In the genomic region with DNA sequence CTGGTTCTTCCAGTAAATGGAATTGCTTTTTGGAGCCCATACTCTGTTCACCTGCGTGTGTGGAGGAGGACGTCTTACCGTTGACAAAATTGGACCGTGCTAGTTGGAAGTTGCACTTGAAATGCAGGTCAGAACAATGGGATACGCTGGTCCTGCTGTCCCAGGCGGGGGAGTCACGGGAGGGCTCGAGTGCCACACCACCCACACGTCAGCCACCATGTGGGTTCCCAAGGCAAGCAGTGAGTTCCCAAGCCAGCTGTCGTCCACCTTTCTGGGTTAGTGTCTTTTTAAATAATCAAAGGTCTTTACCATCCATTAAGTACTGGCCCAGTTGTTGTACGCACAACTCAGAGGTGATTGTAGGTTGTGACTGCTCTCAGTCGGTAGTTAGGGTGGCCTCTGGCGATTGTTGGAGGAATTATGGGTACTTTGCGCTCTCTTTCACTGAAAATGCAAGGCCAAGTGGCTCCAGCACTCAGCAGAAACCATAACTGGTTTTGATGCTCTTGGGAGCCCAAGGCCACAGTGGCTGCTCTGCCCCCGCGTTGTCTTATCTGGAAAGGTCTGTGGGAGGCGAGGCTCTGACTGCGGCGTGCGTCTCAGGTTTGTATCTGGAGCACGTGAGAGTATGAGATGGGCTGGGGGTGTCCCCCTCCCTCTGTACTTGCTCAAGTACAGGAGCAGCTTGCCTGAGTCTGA, we compare ENCODE assay signal across 12 cellular contexts. TPM values are rescaled to one million over a fixed set of nuclear protein-coding genes. Genes with fewer than 3 reads are reported as not detected.
DNase-seq lines count a peak whose midpoint lies in the region; ATAC-seq, FAIRE-seq and TF ChIP-seq lines count a peak whose summit lies in the region.
"Had no signal": no experiment of that assay in that cellular context is flagged by ENCODE, and none has a peak within 500 bp of the region (broad histone marks: within the 10 kb centered on the region; RNA-seq: fewer than 3 reads in every experiment).

No MANE protein-coding gene starts in this region.

- H3K36me3 ChIP-seq in right lobe of liver, result no peaks in the 10 kb centered on the region
- H3K36me3 ChIP-seq in HepG2 (replicated peaks in 1 of 2; ENCODE audit: control insufficient read depth in 1 of 2, insufficient read depth in 2 of 2, low read length in 2 of 2), result peaks cover 12 to 25% of the 10 kb centered on the region in 2 experiments
- H3K36me3 ChIP-seq in uterus, result no peaks in the 10 kb centered on the region
- H3K36me3 ChIP-seq: colonic mucosa had no signal

- peak in 1 of 3 donors; percentile 35 for DNase-seq in right lobe of liver
- DNase-seq in HepG2 (ENCODE audit: low spot score), result no peak
- peak; percentile 79 for DNase-seq in amniotic epithelial cell (ENCODE audit: low read depth)
- DNase-seq in neural crest cell (ENCODE audit: low read depth, low spot score), result no peak
- DNase-seq in uterus, result peak in 1 of 2 donors; percentile 36
- no peak for DNase-seq in amniotic stem cell (lab: John Stamatoyannopoulos, UW)
- DNase-seq in hepatic stellate cell (ENCODE audit: low spot score), result no peak
- DNase-seq: colonic mucosa; stimulated activated CD4-positive, alpha-beta T cell treated with anti-CD3 and anti-CD28 coated beads, Interleukin-4, amount 100 ng/mL, for 24 hours had no signal

- peak overlapping the region in 1 of 3 donors; percentile 21 for H3K27ac ChIP-seq in right lobe of liver
- H3K27ac ChIP-seq in HepG2 (ENCODE audit: extremely low read length, insufficient read depth, low read length), result no peak overlapping the region
- peak overlapping the region; percentile 25 to 56 for H3K27ac ChIP-seq in uterus
- H3K27ac ChIP-seq: colonic mucosa, KMS-11 had no signal

- POLR2A ChIA-PET in HepG2 (lab: Yijun Ruan, JAX), result no interaction called here

- H3K4me3 ChIP-seq in right lobe of liver, result no peak overlapping the region
- H3K4me3 ChIP-seq in HepG2 (replicated peaks in 1 of 3; ENCODE audit: insufficient read depth in 1 of 3, low read depth in 2 of 3, low read length in 3 of 3), result no peak overlapping the region
- no peak overlapping the region for H3K4me3 ChIP-seq in uterus
- H3K4me3 ChIP-seq: colonic mucosa had no signal

- TF ChIP-seq RAD21 in HepG2 (CRISPR knock-in tag; IDR thresholded peaks at IDR 0.05), result no peak

- no peaks in the 10 kb centered on the region for H3K9me3 Mint-ChIP-seq in neural crest cell
- H3K9me3 Mint-ChIP-seq: stimulated activated memory B cell treated with anti-CD40 and anti-IgM and Interleukin-4, amounts not matched to agents 10 μg/mL and 1 μg/mL and 100 μg/mL, for 72 hours had no signal

- H3K9ac ChIP-seq in HepG2 (ENCODE audit: insufficient read depth, low read depth, low read length), result no peak overlapping the region
- H3K9ac ChIP-seq: KMS-11 had no signal

- H3K36me3 Mint-ChIP-seq in neural crest cell (ENCODE audit: low read depth), result peaks cover 7% of the 10 kb centered on the region

- peak; percentile 13 to 39 (median 20) for ATAC-seq in right lobe of liver
- ATAC-seq in HepG2, result no peak
- ATAC-seq in SK-N-SH treated with all-trans-retinoic acid at 6 μM for 48 hours, result no peak
- ATAC-seq: stimulated activated memory B cell treated with anti-CD40 and anti-IgM and Interleukin-4, amounts not matched to agents 10 μg/mL and 1 μg/mL and 100 μg/mL, for 72 hours had no signal

- TF ChIP-seq POLR2A in right lobe of liver (IDR thresholded peaks at IDR 0.05), result no peak
- no peak for TF ChIP-seq POLR2A in HepG2 (IDR thresholded peaks at IDR 0.05; ENCODE audit: insufficient read depth in 1 of 2, low read depth in 2 of 2, low read length in 2 of 2)
- TF ChIP-seq POLR2A in uterus (IDR thresholded peaks at IDR 0.05), result no peak

- H3K9me3 ChIP-seq in right lobe of liver (no peaks in the 10 kb centered on the region), HepG2 (ENCODE audit: low read length) (no peaks in the 10 kb centered on the region), uterus (no peaks in the 10 kb centered on the region)
- H3K9me3 ChIP-seq: colonic mucosa had no signal

- intact Hi-C loops in right lobe of liver (cut with DNase I) (no loop called here), HepG2 (cut with micrococcal nuclease; ENCODE audit: unreplicated experiment) (no loop called here), uterus (cut with DNase I; ENCODE audit: low total_unique reads) (no loop called here)

- no peak for TF ChIP-seq EP300 in HepG2 (IDR thresholded peaks at IDR 0.05; ENCODE audit: low read depth in 2 of 2, low read length in 2 of 2)
- no peak for TF ChIP-seq EP300 in HepG2 (CRISPR knock-in tag; IDR thresholded peaks at IDR 0.05; ENCODE audit: borderline replicate concordance)

- H3K4me1 ChIP-seq in right lobe of liver (no peaks in the 10 kb centered on the region), HepG2 (ENCODE audit: insufficient read depth, low read length) (peaks cover 30% of the 10 kb centered on the region), uterus (peaks cover 0 to 6% of the 10 kb centered on the region in 2 donors)
- H3K4me1 ChIP-seq: colonic mucosa had no signal

- no TSS peak for BruUV-seq in HepG2 (replicated peaks; lab: Mats Ljungman, UMichigan)

- H2AFZ ChIP-seq in HepG2 (ENCODE audit: low read length), result no peak overlapping the region

- no peaks in the 10 kb centered on the region for H3K27me3 Mint-ChIP-seq in neural crest cell (ENCODE audit: low read depth)
- H3K27me3 Mint-ChIP-seq: stimulated activated memory B cell treated with anti-CD40 and anti-IgM and Interleukin-4, amounts not matched to agents 10 μg/mL and 1 μg/mL and 100 μg/mL, for 72 hours had no signal

- H4K20me1 ChIP-seq in HepG2 (ENCODE audit: insufficient read depth, low read length), result peaks cover 78% of the 10 kb centered on the region

- CTCF ChIA-PET in HepG2 (lab: Yijun Ruan, JAX; ENCODE audit: low intra/inter-chr PET ratio, low total read pairs), result no interaction called here

- TF ChIP-seq CTCF in right lobe of liver (IDR thresholded peaks at IDR 0.05) (no peak), HepG2 (CRISPR knock-in tag; IDR thresholded peaks at IDR 0.05) (no peak), neural crest cell (conservative IDR thresholded peaks at IDR 0.05) (no peak), uterus (IDR thresholded peaks at IDR 0.05) (no peak)

- H3K27me3 ChIP-seq in right lobe of liver (no peaks in the 10 kb centered on the region), HepG2 (ENCODE audit: control insufficient read depth in 1 of 2, insufficient read depth in 2 of 2, low read length in 2 of 2) (no peaks in the 10 kb centered on the region), uterus (no peaks in the 10 kb centered on the region)
- H3K27me3 ChIP-seq: colonic mucosa had no signal

- no peak for FAIRE-seq in HepG2 (lab: Jason Lieb, UNC)

- H3K27ac Mint-ChIP-seq in neural crest cell (ENCODE audit: unreplicated experiment), result peak overlapping the region; percentile 23
- H3K27ac Mint-ChIP-seq: stimulated activated memory B cell treated with anti-CD40 and anti-IgM and Interleukin-4, amounts not matched to agents 10 μg/mL and 1 μg/mL and 100 μg/mL, for 72 hours had no signal

- H3K4me2 ChIP-seq in HepG2 (ENCODE audit: low read depth, low read length), result no peak overlapping the region
- H3K4me2 ChIP-seq: KMS-11 had no signal

- H3K79me2 ChIP-seq in HepG2 (ENCODE audit: insufficient read depth, low read length), result peaks cover 97% of the 10 kb centered on the region

- WGBS in right lobe of liver (ENCODE audit: insufficient coverage, low coverage, low lambda C conversion rate, missing lambda C conversion rate), result 90% methylated on average over 4 of the region's 21 CpGs
- 95% methylated on average over 13 of the region's 21 CpGs for WGBS in HepG2 (ENCODE audit: low lambda C conversion rate)

- no peak overlapping the region for H3K4me3 Mint-ChIP-seq in neural crest cell
- H3K4me3 Mint-ChIP-seq: stimulated activated memory B cell treated with anti-CD40 and anti-IgM and Interleukin-4, amounts not matched to agents 10 μg/mL and 1 μg/mL and 100 μg/mL, for 72 hours had no signal

- in situ Hi-C loops in HepG2 (cut with HindIII; ENCODE audit: extremely low pct_ligation_motif_present, low pct_unique_long_range_greater_than_20kb), result no loop called here

- peaks cover 49% of the 10 kb centered on the region for H3K4me1 Mint-ChIP-seq in neural crest cell

TF ChIP-seq in HepG2, 621 proteins besides CTCF, POLR2A, EP300 and RAD21 (continues in another document):
- TF ChIP-seq ZNF652 (CRISPR knock-in tag; IDR thresholded peaks at IDR 0.05; ENCODE audit: borderline replicate concordance, low read depth) (no peak), ZC3H4 (CRISPR knock-in tag; IDR thresholded peaks at IDR 0.05; ENCODE audit: borderline replicate concordance) (no peak), ZMYM2 (CRISPR knock-in tag; IDR thresholded peaks at IDR 0.05) (no peak)

TF ChIP-seq in SK-N-SH treated with all-trans-retinoic acid at 6 μM for 48 hours, 23 proteins besides CTCF, POLR2A, EP300 and RAD21:
- no peak for TF ChIP-seq GLIS3 (CRISPR knock-in tag; IDR thresholded peaks at IDR 0.05)

RNA-seq across cellular contexts. Expression of a gene that starts 14.2 kb away (rescaled TPM):
- total RNA-seq in right lobe of liver, result 10 to 100 TPM; 24.3 to 57.4 (median 33.1) TPM
- total RNA-seq in HepG2 (2016; rRNA removed; fragmentation: Illumina TruSeq; extraction: Trizol), result 18.4 and 18.9 TPM in 2 replicates
- total RNA-seq in HepG2 (2016; cell fraction: cytosol; rRNA removed; fragmentation: Illumina TruSeq; extraction: Trizol; ENCODE audit: low read depth), result 5.5 and 6.6 TPM in 2 replicates
- total RNA-seq in HepG2 (2016; cell fraction: insoluble cytoplasmic fraction; rRNA removed; fragmentation: Illumina TruSeq; extraction: Trizol), result 13.9 and 19.4 TPM in 2 replicates
- 12.7 and 14.7 TPM in 2 replicates for total RNA-seq in HepG2 (2016; cell fraction: membrane; rRNA removed; fragmentation: Illumina TruSeq; extraction: Trizol)
- total RNA-seq in HepG2 (2016; cell fraction: nucleus; rRNA removed; fragmentation: Illumina TruSeq; extraction: Trizol), result 44.6 and 51.9 TPM in 2 replicates
- polyA plus RNA-seq in HepG2 (2011; rRNA removed), result 20.1 and 24.0 TPM in 2 replicates
- polyA plus RNA-seq in HepG2 (2011; cell fraction: cytosol; rRNA removed), result 13.1 and 13.2 TPM in 2 replicates
- 168 and 195 TPM in 2 replicates for polyA plus RNA-seq in HepG2 (2011; cell fraction: nucleus; rRNA removed)
- 36.8 and 55.4 TPM in 2 replicates for polyA plus RNA-seq in HepG2 (2012)
- 1.3 and 1.5 TPM in 2 replicates for polyA plus RNA-seq in HepG2 (2016; cell fraction: cytosol; fragmentation: Illumina TruSeq; extraction: Trizol; ENCODE audit: low read depth)
- polyA plus RNA-seq in HepG2 (2016; cell fraction: insoluble cytoplasmic fraction; fragmentation: Illumina TruSeq; extraction: Trizol; ENCODE audit: low read depth), result 12.9 TPM in 2 replicates
- 3.0 and 3.7 TPM in 2 replicates for polyA plus RNA-seq in HepG2 (2016; cell fraction: membrane; fragmentation: Illumina TruSeq; extraction: Trizol; ENCODE audit: low read depth)
- 72.0 and 87.4 TPM in 2 replicates for polyA plus RNA-seq in HepG2 (2016; cell fraction: nucleus; fragmentation: Illumina TruSeq; extraction: Trizol; ENCODE audit: insufficient read depth, low read depth)
- 14.4 and 71.9 TPM in 2 replicates for polyA minus RNA-seq in HepG2 (2011; rRNA and poly(A)+ RNA removed; ENCODE audit: low replicate concordance)
- 42.1 and 46.7 TPM in 2 replicates for polyA minus RNA-seq in HepG2 (2011; cell fraction: cytosol; rRNA and poly(A)+ RNA removed)
- polyA minus RNA-seq in HepG2 (2011; cell fraction: nucleus; rRNA and poly(A)+ RNA removed), result 107 and 137 TPM in 2 replicates
- 97.4 and 99.1 TPM in 2 replicates for total RNA-seq in neural crest cell
- total RNA-seq in uterus, result 100 to 1,000 TPM in 1 of 4 donors, 10 to 100 TPM in 3; 12.8 to 149 (median 22.8) TPM

Comparison
In these comparisons a context has a peak if more than half of its experiments do, and no peak if none do; other contexts are left out.
1. ATAC-seq: peak in right lobe of liver (4 of 4); none in HepG2 (single experiment) and SK-N-SH treated with all-trans-retinoic acid at 6 μM for 48 hours (single experiment).